ENCODE assay signal across 1 cellular context in the genomic region with DNA sequence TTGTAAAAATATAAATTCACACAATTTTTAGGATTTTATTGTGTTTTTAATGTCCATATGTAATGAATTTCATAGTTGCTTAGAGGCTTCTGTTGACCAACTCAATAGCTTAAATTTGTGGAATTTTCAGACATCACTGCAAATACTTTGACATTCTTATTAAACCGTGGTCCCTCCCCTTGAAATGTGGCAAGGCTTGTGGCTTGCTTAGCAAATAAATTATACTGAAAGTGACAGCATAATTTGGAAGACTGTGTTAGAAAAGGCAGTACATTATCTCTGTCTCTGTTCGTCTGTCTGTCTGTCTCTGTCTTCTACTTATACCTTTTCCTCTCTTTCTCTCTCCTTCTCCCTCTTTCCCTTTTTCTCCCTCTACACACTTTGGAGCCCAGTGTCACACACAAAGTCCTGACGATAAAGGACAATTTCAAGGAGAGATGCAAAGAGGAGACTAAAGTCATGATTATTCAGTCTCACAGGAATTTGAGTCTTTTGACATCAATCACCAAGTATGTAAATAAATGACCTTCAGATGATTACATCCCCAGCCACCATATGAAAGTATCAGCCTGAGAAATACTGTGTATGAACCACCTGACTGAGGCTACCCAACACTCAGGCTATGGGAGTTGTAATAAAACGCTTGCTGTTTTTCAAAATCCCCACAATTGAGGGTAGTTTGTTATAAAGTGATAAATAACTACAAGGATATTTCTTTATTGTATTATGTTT.
TF ChIP-seq lines count a peak whose summit lies in the region.

No MANE protein-coding gene starts in this region.

TF ChIP-seq in HepG2, 621 proteins besides CTCF, POLR2A, EP300 and RAD21 (continued from another document):
- TF ChIP-seq, protein P1, sequence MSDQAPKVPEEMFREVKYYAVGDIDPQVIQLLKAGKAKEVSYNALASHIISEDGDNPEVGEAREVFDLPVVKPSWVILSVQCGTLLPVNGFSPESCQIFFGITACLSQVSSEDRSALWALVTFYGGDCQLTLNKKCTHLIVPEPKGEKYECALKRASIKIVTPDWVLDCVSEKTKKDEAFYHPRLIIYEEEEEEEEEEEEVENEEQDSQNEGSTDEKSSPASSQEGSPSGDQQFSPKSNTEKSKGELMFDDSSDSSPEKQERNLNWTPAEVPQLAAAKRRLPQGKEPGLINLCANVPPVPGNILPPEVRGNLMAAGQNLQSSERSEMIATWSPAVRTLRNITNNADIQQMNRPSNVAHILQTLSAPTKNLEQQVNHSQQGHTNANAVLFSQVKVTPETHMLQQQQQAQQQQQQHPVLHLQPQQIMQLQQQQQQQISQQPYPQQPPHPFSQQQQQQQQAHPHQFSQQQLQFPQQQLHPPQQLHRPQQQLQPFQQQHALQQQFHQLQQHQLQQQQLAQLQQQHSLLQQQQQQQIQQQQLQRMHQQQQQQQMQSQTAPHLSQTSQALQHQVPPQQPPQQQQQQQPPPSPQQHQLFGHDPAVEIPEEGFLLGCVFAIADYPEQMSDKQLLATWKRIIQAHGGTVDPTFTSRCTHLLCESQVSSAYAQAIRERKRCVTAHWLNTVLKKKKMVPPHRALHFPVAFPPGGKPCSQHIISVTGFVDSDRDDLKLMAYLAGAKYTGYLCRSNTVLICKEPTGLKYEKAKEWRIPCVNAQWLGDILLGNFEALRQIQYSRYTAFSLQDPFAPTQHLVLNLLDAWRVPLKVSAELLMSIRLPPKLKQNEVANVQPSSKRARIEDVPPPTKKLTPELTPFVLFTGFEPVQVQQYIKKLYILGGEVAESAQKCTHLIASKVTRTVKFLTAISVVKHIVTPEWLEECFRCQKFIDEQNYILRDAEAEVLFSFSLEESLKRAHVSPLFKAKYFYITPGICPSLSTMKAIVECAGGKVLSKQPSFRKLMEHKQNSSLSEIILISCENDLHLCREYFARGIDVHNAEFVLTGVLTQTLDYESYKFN (CRISPR knock-in tag; conservative IDR thresholded peaks at IDR 0.05), result no peak
